9 cellular contexts compared by ENCODE assay signal in the genomic region with DNA sequence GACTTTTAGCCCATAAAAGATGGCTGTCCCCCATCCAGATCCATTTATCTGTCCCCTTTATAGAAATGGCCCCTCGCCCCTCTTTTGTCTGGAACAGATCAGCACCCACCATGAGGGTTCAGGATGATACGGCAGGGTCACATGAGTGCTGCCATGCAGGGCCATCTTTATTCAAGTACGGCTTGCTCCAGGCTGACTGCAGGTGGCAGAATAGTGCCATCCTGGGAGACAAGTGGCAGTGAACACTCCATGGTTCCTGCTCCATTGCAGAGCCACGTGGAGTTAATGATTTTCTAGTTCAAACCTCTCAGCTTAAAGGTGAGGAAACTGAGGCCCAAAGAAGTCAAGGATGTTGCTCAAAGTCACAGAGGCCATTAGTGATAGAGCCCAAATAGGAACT.
DNase-seq lines count a peak whose midpoint lies in the region; ATAC-seq and TF ChIP-seq lines count a peak whose summit lies in the region.
"Had no signal": no experiment of that assay in that cellular context is flagged by ENCODE, and none has a peak within 500 bp of the region (broad histone marks: within the 10 kb centered on the region; RNA-seq: fewer than 3 reads in every experiment).

No MANE protein-coding gene starts in this region.

- H3K4me3 ChIP-seq in esophagus squamous epithelium = no peak overlapping the region
- H3K4me3 ChIP-seq: K562 had no signal

- peaks cover 0 to 28% (median 0%) of the 10 kb centered on the region in 4 donors for H3K27me3 ChIP-seq in esophagus squamous epithelium

- H3K36me3 ChIP-seq in esophagus squamous epithelium = no peaks in the 10 kb centered on the region

- H3K27ac ChIP-seq in esophagus squamous epithelium = no peak overlapping the region

- H3K9me3 ChIP-seq in esophagus squamous epithelium = no peaks in the 10 kb centered on the region

- no peak for TF ChIP-seq POLR2A in esophagus squamous epithelium (IDR thresholded peaks at IDR 0.05)

- H3K4me1 ChIP-seq in esophagus squamous epithelium = no peaks in the 10 kb centered on the region

- no peak for ATAC-seq in HG03378 (IDR thresholded peaks at IDR 0.05; ENCODE audit: unreplicated experiment)
- ATAC-seq: K562 had no signal

- WGBS in esophagus squamous epithelium, 2 donors = 25 to 47% methylated on average over 3 to 4 of the region's 4 CpGs

- intact Hi-C loops in esophagus squamous epithelium (cut with DNase I) = no loop called here

- TF ChIP-seq CTCF in esophagus squamous epithelium (IDR thresholded peaks at IDR 0.05) = peak in 1 of 6 experiments; percentile 37

- DNase-seq in 8988T (peak; percentile 30), GDM1 (lab: John Stamatoyannopoulos, UW) (peak; percentile 51), NCI-H524 treated with DMSO at 0.1 percent for 48 hours (lab: John Stamatoyannopoulos, UW) (peak; percentile 24), fibroblast of peridontal ligament (ENCODE audit: extremely low read depth) (peak; percentile 24), esophagus squamous epithelium (lab: John Stamatoyannopoulos, UW) (no peak), GM19238 (ENCODE audit: insufficient read length, low spot score) (no peak), middle frontal gyrus (ENCODE audit: extremely low spot score, low spot score) (no peak)

Comparison
In these comparisons a context has a peak if more than half of its experiments do, and no peak if none do; other contexts are left out.
1. DNase-seq: peak in 8988T (single experiment), GDM1 (single experiment), NCI-H524 treated with DMSO at 0.1 percent for 48 hours (single experiment) and fibroblast of peridontal ligament (single experiment); none in esophagus squamous epithelium (single experiment), GM19238 (single experiment) and middle frontal gyrus (single experiment).